Comparison of ENCODE assay signal across 18 cellular contexts in genomic region chr7:95585426-95585789, GRCh38. TPM values are rescaled to one million over a fixed set of nuclear protein-coding genes. Genes with fewer than 3 reads are reported as not detected.
"Had no signal": no experiment of that assay in that cellular context is flagged by ENCODE, and none has a peak within 500 bp of the region (broad histone marks: within the 10 kb centered on the region; RNA-seq: fewer than 3 reads in every experiment).

No MANE protein-coding gene starts in this region.

- DNase-seq: activated CD4-positive, alpha-beta T cell treated with anti-CD3 and anti-CD28 coated beads for 36 hours; activated CD4-positive, CD25-positive, alpha-beta regulatory T cell; activated CD8-positive, alpha-beta memory T cell treated with anti-CD3 and anti-CD28 coated beads, Interleukin-2, amount 10 ng/mL, durations not matched to agents 7 days and 5 days; activated CD8-positive, alpha-beta T cell treated with anti-CD3 and anti-CD28 coated beads, Interleukin-2, amount 10 ng/mL, durations not matched to agents 7 days and 5 days; activated T-cell treated with anti-CD3 and anti-CD28 coated beads, Interleukin-2, amount 50 U/mL, for 48 hours; aorta; body of pancreas; effector CD8-positive, alpha-beta T cell; heart left ventricle; kidney glomerular epithelial cell; left lung; retina; stimulated activated naive CD4-positive, alpha-beta T cell had no signal

- H3K36me3 Mint-ChIP-seq: activated CD8-positive, alpha-beta memory T cell treated with anti-CD3 and anti-CD28 coated beads, Interleukin-2, amount 10 ng/mL, durations not matched to agents 7 days and 5 days; activated naive CD4-positive, alpha-beta T cell treated with anti-CD3 and anti-CD28 coated beads, Interleukin-2, amount 50 U/mL, for 24 hours had no signal

- H3K4me1 Mint-ChIP-seq: activated CD4-positive, alpha-beta T cell treated with anti-CD3 and anti-CD28 coated beads for 36 hours; activated CD8-positive, alpha-beta memory T cell treated with anti-CD3 and anti-CD28 coated beads, Interleukin-2, amount 10 ng/mL, durations not matched to agents 7 days and 5 days; activated naive CD4-positive, alpha-beta T cell treated with anti-CD3 and anti-CD28 coated beads, Interleukin-2, amount 50 U/mL, for 24 hours; nephron had no signal

- H3K9me3 Mint-ChIP-seq: activated naive CD4-positive, alpha-beta T cell treated with anti-CD3 and anti-CD28 coated beads, Interleukin-2, amount 50 U/mL, for 24 hours; activated T-helper 2 cell treated with anti-CD3 and anti-CD28 coated beads, Interferon-gamma antibody, Interleukin-2, Interleukin-4, amounts not matched to agents 10 μg/mL and 5 μg/mL and 100 μg/mL, durations not matched to agents 14 hours and 24 hours and 36 hours; nephron; type B pancreatic cell had no signal

- H3K27ac Mint-ChIP-seq: activated CD4-positive, alpha-beta T cell treated with anti-CD3 and anti-CD28 coated beads for 36 hours; activated CD8-positive, alpha-beta memory T cell treated with anti-CD3 and anti-CD28 coated beads, Interleukin-2, amount 10 ng/mL, durations not matched to agents 7 days and 5 days; activated CD8-positive, alpha-beta T cell treated with anti-CD3 and anti-CD28 coated beads, Interleukin-2, amount 10 ng/mL, durations not matched to agents 7 days and 5 days; activated naive CD4-positive, alpha-beta T cell treated with anti-CD3 and anti-CD28 coated beads, Interleukin-2, amount 50 U/mL, for 24 hours; activated T-helper 2 cell treated with anti-CD3 and anti-CD28 coated beads, Interferon-gamma antibody, Interleukin-2, Interleukin-4, amounts not matched to agents 10 μg/mL and 5 μg/mL and 100 μg/mL, durations not matched to agents 14 hours and 24 hours and 36 hours; nephron; type B pancreatic cell had no signal

- H3K4me3 ChIP-seq: body of pancreas, left lung had no signal

- H3K27me3 Mint-ChIP-seq: activated naive CD4-positive, alpha-beta T cell treated with anti-CD3 and anti-CD28 coated beads, Interleukin-2, amount 50 U/mL, for 24 hours; type B pancreatic cell had no signal

- H3K27ac ChIP-seq: left lung had no signal

- H3K27me3 ChIP-seq: body of pancreas, heart left ventricle, left lung had no signal

- H3K4me3 Mint-ChIP-seq: activated CD4-positive, alpha-beta T cell treated with anti-CD3 and anti-CD28 coated beads for 36 hours; activated CD8-positive, alpha-beta memory T cell treated with anti-CD3 and anti-CD28 coated beads, Interleukin-2, amount 10 ng/mL, durations not matched to agents 7 days and 5 days; activated CD8-positive, alpha-beta T cell treated with anti-CD3 and anti-CD28 coated beads, Interleukin-2, amount 10 ng/mL, durations not matched to agents 7 days and 5 days; activated naive CD4-positive, alpha-beta T cell treated with anti-CD3 and anti-CD28 coated beads, Interleukin-2, amount 50 U/mL, for 24 hours; nephron; type B pancreatic cell had no signal

- H3K9me3 ChIP-seq: body of pancreas, heart left ventricle, left lung had no signal

- ATAC-seq: activated CD4-positive, alpha-beta T cell treated with anti-CD3 and anti-CD28 coated beads for 36 hours; activated CD8-positive, alpha-beta memory T cell treated with anti-CD3 and anti-CD28 coated beads, Interleukin-2, amount 10 ng/mL, durations not matched to agents 7 days and 5 days; activated CD8-positive, alpha-beta T cell treated with anti-CD3 and anti-CD28 coated beads, Interleukin-2, amount 10 ng/mL, durations not matched to agents 7 days and 5 days; body of pancreas; left lung had no signal

RNA-seq across cellular contexts. Expression of gene PDK4, which starts 10.9 kb away (rescaled TPM):
- total RNA-seq: activated CD4-positive, alpha-beta T cell treated with anti-CD3 and anti-CD28 coated beads for 36 hours; activated CD8-positive, alpha-beta memory T cell treated with anti-CD3 and anti-CD28 coated beads, Interleukin-2, amount 10 ng/mL, durations not matched to agents 7 days and 5 days; activated CD8-positive, alpha-beta T cell treated with anti-CD3 and anti-CD28 coated beads, Interleukin-2, amount 10 ng/mL, durations not matched to agents 7 days and 5 days; activated T-helper 2 cell treated with anti-CD3 and anti-CD28 coated beads, Interferon-gamma antibody, Interleukin-2, Interleukin-4, amounts not matched to agents 10 μg/mL and 5 μg/mL and 100 μg/mL, durations not matched to agents 14 hours and 24 hours and 36 hours; T-helper 1 cell treated with Interleukin-12 subunit alpha and Interleukin-12 subunit beta and Interleukin-4 antibody, amounts not matched to agents 30 ng/mL and 1 ng/mL, for 36 hours had no signal
